ENCODE assay signal across 8 cellular contexts in the genomic region with DNA sequence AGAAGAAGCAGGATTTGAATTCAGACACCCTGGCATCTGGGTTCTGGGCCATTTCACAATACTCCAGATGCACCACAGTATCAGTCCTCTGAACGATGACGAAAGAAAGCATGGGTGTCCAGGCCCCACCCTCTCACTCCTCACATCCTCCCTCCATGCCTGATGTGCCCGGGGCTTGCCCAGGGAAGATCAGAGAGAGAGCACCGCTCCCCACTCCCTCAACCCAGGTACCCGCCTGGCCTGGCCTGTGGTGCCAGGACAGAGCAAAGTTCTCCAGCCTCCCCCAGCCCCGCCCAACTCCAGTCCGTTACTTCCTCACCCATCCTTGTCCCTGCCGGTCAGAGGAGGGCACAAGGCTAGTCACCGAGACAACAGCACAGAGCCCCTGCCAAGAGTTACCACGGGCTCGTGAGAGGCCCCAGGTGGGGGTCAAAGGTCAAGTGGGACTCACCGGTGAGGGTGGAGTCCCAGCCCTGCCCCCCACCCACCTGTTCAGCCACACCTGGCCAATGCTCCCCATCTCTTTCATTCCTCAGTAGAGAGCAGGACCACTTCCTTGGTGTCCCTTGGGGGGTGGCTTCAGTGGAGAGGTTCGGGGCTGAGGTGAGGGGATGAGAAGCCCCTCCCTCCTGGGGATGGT. TPM values are rescaled to one million over a fixed set of nuclear protein-coding genes. Genes with fewer than 3 reads are reported as not detected.
DNase-seq lines count a peak whose midpoint lies in the region; ATAC-seq and TF ChIP-seq lines count a peak whose summit lies in the region.

No MANE protein-coding gene starts in this region.

- TF ChIP-seq EP300 in ovary (IDR thresholded peaks at IDR 0.05) = no peak

- no peaks in the 10 kb centered on the region for H3K27me3 Mint-ChIP-seq in IgD-negative memory B cell
- no peaks in the 10 kb centered on the region for H3K27me3 Mint-ChIP-seq in activated T-helper 1 cell treated with anti-CD3 and anti-CD28 coated beads, Interleukin-12 subunit alpha, Interleukin-12 subunit beta, Interleukin-2, Interleukin-4 antibody, amounts not matched to agents 30 ng/mL and 10 ng/mL and 1 ng/mL, durations not matched to agents 14 hours and 24 hours and 36 hours (ENCODE audit: insufficient read depth)

- H3K4me3 ChIP-seq in BLaER1 (peak overlapping the region; percentile 48), fibroblast of the aortic adventitia (ENCODE audit: low read depth, low read length) (peak overlapping the region; percentile 57), ovary (peak overlapping the region; percentile 99)

- no peak for TF ChIP-seq CTCF in fibroblast of the aortic adventitia (IDR thresholded peaks at IDR 0.05; ENCODE audit: insufficient read depth, low read length)
- peak in 1 of 3 donors; percentile 12 for TF ChIP-seq CTCF in ovary (IDR thresholded peaks at IDR 0.05)

- peak overlapping the region; percentile 60 for H3K9ac ChIP-seq in BLaER1

- peaks cover 35% of the 10 kb centered on the region for H4K20me1 ChIP-seq in BLaER1

- intact Hi-C loops in activated T-helper 1 cell treated with anti-CD3 and anti-CD28 coated beads, Interleukin-12 subunit alpha, Interleukin-12 subunit beta, Interleukin-2, Interleukin-4 antibody, amounts not matched to agents 30 ng/mL and 10 ng/mL and 1 ng/mL, durations not matched to agents 14 hours and 24 hours and 36 hours (cut with micrococcal nuclease) = no loop called here
- intact Hi-C loops in ovary (cut with DNase I) = no loop called here

- peak overlapping the region; percentile 93 to 99 (median 98) for H3K27ac Mint-ChIP-seq in IgD-negative memory B cell
- H3K27ac Mint-ChIP-seq in activated T-helper 1 cell treated with anti-CD3 and anti-CD28 coated beads, Interleukin-12 subunit alpha, Interleukin-12 subunit beta, Interleukin-2, Interleukin-4 antibody, amounts not matched to agents 30 ng/mL and 10 ng/mL and 1 ng/mL, durations not matched to agents 14 hours and 24 hours and 36 hours = peak overlapping the region; percentile 95

- peaks cover 97% of the 10 kb centered on the region for H3K4me1 ChIP-seq in BLaER1
- H3K4me1 ChIP-seq in ovary (ENCODE audit: insufficient read depth) = peaks cover 55% of the 10 kb centered on the region

- no peaks in the 10 kb centered on the region for H3K36me3 ChIP-seq in BLaER1
- no peaks in the 10 kb centered on the region for H3K36me3 ChIP-seq in ovary

- H3K27me3 ChIP-seq in BLaER1 = no peaks in the 10 kb centered on the region
- no peaks in the 10 kb centered on the region for H3K27me3 ChIP-seq in ovary

- DNase-seq in activated T-helper 1 cell treated with anti-CD3 and anti-CD28 coated beads, Interleukin-12 subunit alpha, Interleukin-12 subunit beta, Interleukin-2, Interleukin-4 antibody, amounts not matched to agents 30 ng/mL and 10 ng/mL and 1 ng/mL, durations not matched to agents 14 hours and 24 hours and 36 hours (ENCODE audit: low spot score) = no peak
- DNase-seq in fibroblast of the aortic adventitia (ENCODE audit: low read depth) (peak; percentile 93), ovary (peak; percentile 70 to 88 (median 74))

- H3K9me3 Mint-ChIP-seq in IgD-negative memory B cell = no peaks in the 10 kb centered on the region
- H3K9me3 Mint-ChIP-seq in activated T-helper 1 cell treated with anti-CD3 and anti-CD28 coated beads, Interleukin-12 subunit alpha, Interleukin-12 subunit beta, Interleukin-2, Interleukin-4 antibody, amounts not matched to agents 30 ng/mL and 10 ng/mL and 1 ng/mL, durations not matched to agents 14 hours and 24 hours and 36 hours = no peaks in the 10 kb centered on the region

- no peaks in the 10 kb centered on the region for H3K36me3 Mint-ChIP-seq in IgD-negative memory B cell
- peaks cover 4% of the 10 kb centered on the region for H3K36me3 Mint-ChIP-seq in activated T-helper 1 cell treated with anti-CD3 and anti-CD28 coated beads, Interleukin-12 subunit alpha, Interleukin-12 subunit beta, Interleukin-2, Interleukin-4 antibody, amounts not matched to agents 30 ng/mL and 10 ng/mL and 1 ng/mL, durations not matched to agents 14 hours and 24 hours and 36 hours (ENCODE audit: low read depth)

- H3K9me3 ChIP-seq in BLaER1 = no peaks in the 10 kb centered on the region
- no peaks in the 10 kb centered on the region for H3K9me3 ChIP-seq in ovary

- H3K27ac ChIP-seq in BLaER1 (peak overlapping the region; percentile 92), ovary (peak overlapping the region; percentile 89 to 94)

- ATAC-seq in HG02610 (IDR thresholded peaks at IDR 0.05; ENCODE audit: unreplicated experiment) = no peak
- no peak for ATAC-seq in HG02642 (IDR thresholded peaks at IDR 0.05; ENCODE audit: poor library complexity, unreplicated experiment)
- no peak for ATAC-seq in HG02678 (IDR thresholded peaks at IDR 0.05; ENCODE audit: unreplicated experiment)

- H3K4me3 Mint-ChIP-seq in IgD-negative memory B cell = peak overlapping the region; percentile 57 to 73 (median 67)
- H3K4me3 Mint-ChIP-seq in activated T-helper 1 cell treated with anti-CD3 and anti-CD28 coated beads, Interleukin-12 subunit alpha, Interleukin-12 subunit beta, Interleukin-2, Interleukin-4 antibody, amounts not matched to agents 30 ng/mL and 10 ng/mL and 1 ng/mL, durations not matched to agents 14 hours and 24 hours and 36 hours = peak overlapping the region; percentile 81

- 7 to 10% (median 8%) methylated on average over 13 of the region's 13 CpGs for WGBS in ovary, 3 donors

- TF ChIP-seq POLR2A in ovary (IDR thresholded peaks at IDR 0.05) = peak; percentile 19

- peak overlapping the region; percentile 99 for H3K4me2 ChIP-seq in BLaER1

- peaks cover 46 to 55% (median 51%) of the 10 kb centered on the region in 3 donors for H3K4me1 Mint-ChIP-seq in IgD-negative memory B cell
- H3K4me1 Mint-ChIP-seq in activated T-helper 1 cell treated with anti-CD3 and anti-CD28 coated beads, Interleukin-12 subunit alpha, Interleukin-12 subunit beta, Interleukin-2, Interleukin-4 antibody, amounts not matched to agents 30 ng/mL and 10 ng/mL and 1 ng/mL, durations not matched to agents 14 hours and 24 hours and 36 hours (ENCODE audit: low read depth) = peaks cover 91% of the 10 kb centered on the region

RNA-seq across cellular contexts. Expression of a gene that starts 8.1 kb away (rescaled TPM):
- polyA plus RNA-seq in IgD-negative memory B cell (2.8 TPM), ovary (10 to 100 TPM in 1 of 2 donors, 1 to 10 TPM in 1; 5.5 to 31.2 TPM)
- 27.3 and 32.4 TPM in 2 replicates for total RNA-seq in activated T-helper 1 cell treated with anti-CD3 and anti-CD28 coated beads, Interleukin-12 subunit alpha, Interleukin-12 subunit beta, Interleukin-2, Interleukin-4 antibody, amounts not matched to agents 30 ng/mL and 10 ng/mL and 1 ng/mL, durations not matched to agents 14 hours and 24 hours and 36 hours
- total RNA-seq in fibroblast of the aortic adventitia (ENCODE audit: low replicate concordance) (17.7 and 19.5 TPM in 2 replicates), ovary (100 to 1,000 TPM in 1 of 7 donors, 10 to 100 TPM in 6; 12.9 to 145 (median 79.9) TPM)

RNA-seq across cellular contexts. Expression of a gene that starts 33.9 kb away (rescaled TPM):
- polyA plus RNA-seq in IgD-negative memory B cell (93.4 TPM), ovary (under 1 TPM in 1 of 2 donors, not detected in 1; 0.17 TPM)
- 5.1 and 5.5 TPM in 2 replicates for total RNA-seq in activated T-helper 1 cell treated with anti-CD3 and anti-CD28 coated beads, Interleukin-12 subunit alpha, Interleukin-12 subunit beta, Interleukin-2, Interleukin-4 antibody, amounts not matched to agents 30 ng/mL and 10 ng/mL and 1 ng/mL, durations not matched to agents 14 hours and 24 hours and 36 hours
- total RNA-seq in fibroblast of the aortic adventitia (ENCODE audit: low replicate concordance) (not detected in 2 replicates), ovary (under 1 TPM in 1 of 7 donors, not detected in 6; 0.05 TPM)

RNA-seq across cellular contexts. Expression of a gene that starts 38.5 kb away (rescaled TPM):
- polyA plus RNA-seq in IgD-negative memory B cell (not detected), ovary (under 1 TPM in 1 of 2 donors, not detected in 1; 0.13 TPM)
- not detected in 2 replicates for total RNA-seq in activated T-helper 1 cell treated with anti-CD3 and anti-CD28 coated beads, Interleukin-12 subunit alpha, Interleukin-12 subunit beta, Interleukin-2, Interleukin-4 antibody, amounts not matched to agents 30 ng/mL and 10 ng/mL and 1 ng/mL, durations not matched to agents 14 hours and 24 hours and 36 hours
- total RNA-seq in fibroblast of the aortic adventitia (ENCODE audit: low replicate concordance) (not detected in 2 replicates), ovary (not detected)

RNA-seq across cellular contexts. Expression of a gene that starts 54.0 kb away (rescaled TPM):
- polyA plus RNA-seq in IgD-negative memory B cell = not detected
- total RNA-seq in activated T-helper 1 cell treated with anti-CD3 and anti-CD28 coated beads, Interleukin-12 subunit alpha, Interleukin-12 subunit beta, Interleukin-2, Interleukin-4 antibody, amounts not matched to agents 30 ng/mL and 10 ng/mL and 1 ng/mL, durations not matched to agents 14 hours and 24 hours and 36 hours = not detected in 2 replicates
- total RNA-seq in fibroblast of the aortic adventitia (ENCODE audit: low replicate concordance) = not detected in 2 replicates
- not detected for total RNA-seq in ovary
- polyA plus RNA-seq in ovary = 1 to 10 TPM in 1 of 2 donors, not detected in 1; 1.7 TPM

Comparison
In these comparisons a context has a peak if more than half of its experiments do, and no peak if none do; other contexts are left out.
1. H3K4me3 ChIP-seq: peak in every context shown above with its lines; median percentile 99 in ovary; 57 in fibroblast of the aortic adventitia; 48 in BLaER1.